33 cellular contexts compared by ENCODE assay signal in genomic region chr7:49074538-49074937, GRCh38.
"Had no signal": no experiment of that assay in that cellular context is flagged by ENCODE, and none has a peak within 500 bp of the region (broad histone marks: within the 10 kb centered on the region; RNA-seq: fewer than 3 reads in every experiment).

No MANE protein-coding gene starts in this region.

- ATAC-seq: activated naive CD4-positive, alpha-beta T cell treated with anti-CD3 and anti-CD28 coated beads, Interleukin-2, amount 50 U/mL, for 72 hours; activated naive CD8-positive, alpha-beta T cell treated with anti-CD3 and anti-CD28 coated beads, Interleukin-2, amount 50 U/mL, for 24 hours; activated T-cell treated with anti-CD3 and anti-CD28 coated beads, Interleukin-2, amount 50 U/mL, for 4 hours; activated T-cell treated with anti-CD3 and anti-CD28 coated beads, Interleukin-2, amount 50 U/mL, for 72 hours; activated T-helper 17 cell treated with anti-CD3 and anti-CD28 coated beads, Interleukin-2, amount 50 U/mL, for 72 hours; body of pancreas had no signal

- DNase-seq: activated effector memory CD4-positive, alpha-beta T cell treated with anti-CD3 and anti-CD28 coated beads, Interleukin-2, amount 50 U/mL, for 16 hours; activated effector memory CD4-positive, alpha-beta T cell treated with Interleukin-2 at 50 U/mL for 16 hours; activated gamma-delta T cell; activated gamma-delta T cell treated with Interleukin-2 at 50 U/mL for 16 hours; activated naive CD4-positive, alpha-beta T cell; activated naive CD4-positive, alpha-beta T cell treated with anti-CD3 and anti-CD28 coated beads for 36 hours; activated naive CD4-positive, alpha-beta T cell treated with anti-CD3 and anti-CD28 coated beads, Interleukin-2, amount 10 ng/mL, durations not matched to agents 7 days and 5 days; activated naive CD4-positive, alpha-beta T cell treated with anti-CD3 and anti-CD28 coated beads, Interleukin-2, amount 50 U/mL, for 16 hours; activated naive CD4-positive, alpha-beta T cell treated with Interleukin-2 at 50 U/mL for 16 hours; activated naive CD8-positive, alpha-beta T cell treated with anti-CD3 and anti-CD28 coated beads for 36 hours; activated naive CD8-positive, alpha-beta T cell treated with anti-CD3 and anti-CD28 coated beads, Interleukin-2, amount 10 ng/mL, durations not matched to agents 7 days and 5 days; activated naive CD8-positive, alpha-beta T cell treated with anti-CD3 and anti-CD28 coated beads, Interleukin-2, amount 50 U/mL, for 24 hours; activated T-cell treated with anti-CD3 and anti-CD28 coated beads, Interleukin-2, amount 50 U/mL, for 24 hours; activated T-cell treated with anti-CD3 and anti-CD28 coated beads, Interleukin-2, amount 50 U/mL, for 4 hours; activated T-cell treated with anti-CD3 and anti-CD28 coated beads, Interleukin-2, amount 50 U/mL, for 48 hours; activated T-cell treated with anti-CD3 and anti-CD28 coated beads, Interleukin-2, amount 50 U/mL, for 72 hours; adrenal gland; amniotic stem cell; amygdala; anterior cingulate cortex; aorta; body of pancreas; brain microvascular endothelial cell; caudate nucleus; central memory CD4-positive, alpha-beta T cell; cerebellar nuclear complex had no signal

- H3K36me3 ChIP-seq: adrenal gland, ascending aorta, brain microvascular endothelial cell, breast epithelium, cardiac muscle cell had no signal

- H3K27me3 ChIP-seq: adrenal gland, ascending aorta, body of pancreas, brain microvascular endothelial cell, breast epithelium, cardiac muscle cell had no signal

- H3K4me3 ChIP-seq: adrenal gland, ascending aorta, body of pancreas, breast epithelium, cardiac muscle cell had no signal

- FAIRE-seq: astrocyte, bronchial epithelial cell had no signal

- H3K27ac ChIP-seq: adrenal gland, ascending aorta, body of pancreas, brain microvascular endothelial cell, breast epithelium, cardiac muscle cell had no signal

- H3K4me1 ChIP-seq: adrenal gland, ascending aorta, body of pancreas, breast epithelium had no signal

- H3K9me3 ChIP-seq: adrenal gland, ascending aorta, body of pancreas had no signal
